In the genomic region with DNA sequence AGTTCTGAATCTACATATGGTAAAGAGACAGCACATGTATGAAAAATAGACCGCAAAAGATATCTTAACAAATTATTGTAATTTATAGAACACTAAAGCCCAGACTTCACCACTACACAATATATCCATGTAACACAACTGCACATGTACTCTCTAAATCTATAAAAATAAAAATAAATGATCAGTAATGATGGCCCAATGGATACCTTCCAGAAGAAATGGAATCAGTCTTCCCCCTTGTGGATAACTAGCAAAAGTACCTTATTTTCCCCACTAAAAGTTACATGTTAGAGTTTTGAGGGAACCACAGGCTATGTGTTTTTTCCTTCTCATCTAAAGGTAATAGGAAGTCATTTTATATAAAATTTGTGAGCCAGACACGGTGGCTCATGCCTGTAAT, we compare ENCODE assay signal across 10 cellular contexts. TPM values are rescaled to one million over a fixed set of nuclear protein-coding genes. Genes with fewer than 3 reads are reported as not detected.
DNase-seq lines count a peak whose midpoint lies in the region; ATAC-seq and TF ChIP-seq lines count a peak whose summit lies in the region.
"Had no signal": no experiment of that assay in that cellular context is flagged by ENCODE, and none has a peak within 500 bp of the region (broad histone marks: within the 10 kb centered on the region; RNA-seq: fewer than 3 reads in every experiment).

No MANE protein-coding gene starts in this region.

- peak; percentile 30 for DNase-seq in NOMO-1 treated with DMSO at 0.1 percent for 48 hours (lab: John Stamatoyannopoulos, UW; ENCODE audit: unreplicated experiment)
- DNase-seq in NOMO-1 treated with dmso at 0.1 percent for 144 hours (lab: John Stamatoyannopoulos, UW; ENCODE audit: unreplicated experiment): no peak
- DNase-seq in NAMALWA (ENCODE audit: low spot score): peak; percentile 43
- no peak for DNase-seq in dorsolateral prefrontal cortex
- DNase-seq in renal cortical epithelial cell (ENCODE audit: low read depth): peak; percentile 38
- no peak for DNase-seq in middle frontal gyrus (ENCODE audit: extremely low spot score, low spot score)
- no peak for DNase-seq in retina
- DNase-seq: activated T-cell treated with anti-CD3 and anti-CD28 coated beads, Interleukin-2, amount 50 U/mL, for 1 hour had no signal

- H3K27me3 ChIP-seq in dorsolateral prefrontal cortex: no peaks in the 10 kb centered on the region

- no peak overlapping the region for H3K27ac ChIP-seq in dorsolateral prefrontal cortex

- intact Hi-C loops in dorsolateral prefrontal cortex (cut with DNase I): no loop called here

- H3K4me3 ChIP-seq in dorsolateral prefrontal cortex: no peak overlapping the region

- peak in 39 of 56 donors; percentile 9 to 51 (median 30) for TF ChIP-seq CTCF in dorsolateral prefrontal cortex (IDR thresholded peaks at IDR 0.05 in 54 of 56, conservative IDR thresholded peaks at IDR 0.05 in 2 of 56; ENCODE audit: low read depth in 1 of 56, partially characterized antibody in 56 of 56)

- ATAC-seq in GM19463 (IDR thresholded peaks at IDR 0.05; ENCODE audit: unreplicated experiment): no peak
- ATAC-seq: esophagus mucosa had no signal

RNA-seq across cellular contexts. Expression of gene C7orf25, which starts 25.7 kb away (rescaled TPM):
- total RNA-seq in dorsolateral prefrontal cortex: 10 to 100 TPM in 106 of 120 experiments, 1 to 10 TPM in 14; 6.9 to 25.1 (median 13.1) TPM
- total RNA-seq in renal cortical epithelial cell: 6.4 and 13.5 TPM in 2 replicates

RNA-seq across cellular contexts. Expression of gene PSMA2, which starts 45.8 kb away (rescaled TPM):
- 10 to 100 TPM; 17.0 to 46.6 (median 32.7) TPM for total RNA-seq in dorsolateral prefrontal cortex
- 61.6 and 160 TPM in 2 replicates for total RNA-seq in renal cortical epithelial cell

RNA-seq across cellular contexts. Expression of gene MRPL32, which starts 46.0 kb away (rescaled TPM):
- total RNA-seq in dorsolateral prefrontal cortex (10 to 100 TPM; 17.8 to 51.0 (median 35.6) TPM), renal cortical epithelial cell (71.2 and 103 TPM in 2 replicates)

Comparison
In these comparisons a context has a peak if more than half of its experiments do, and no peak if none do; other contexts are left out.
1. DNase-seq: peak in NOMO-1 treated with DMSO at 0.1 percent for 48 hours (single experiment), NAMALWA (single experiment) and renal cortical epithelial cell (single experiment); none in NOMO-1 treated with dmso at 0.1 percent for 144 hours (single experiment), dorsolateral prefrontal cortex (0 of 10), middle frontal gyrus (single experiment) and retina (single experiment).